Comparison of ENCODE assay signal across 20 cellular contexts in genomic region chr20:33668791-33669155, GRCh38. TPM values are rescaled to one million over a fixed set of nuclear protein-coding genes. Genes with fewer than 3 reads are reported as not detected.
DNase-seq lines count a peak whose midpoint lies in the region; ATAC-seq, FAIRE-seq and TF ChIP-seq lines count a peak whose summit lies in the region.
"Had no signal": no experiment of that assay in that cellular context is flagged by ENCODE, and none has a peak within 500 bp of the region (broad histone marks: within the 10 kb centered on the region; RNA-seq: fewer than 3 reads in every experiment).

No MANE protein-coding gene starts in this region.

- H4K20me1 ChIP-seq in PC-9 (ENCODE audit: insufficient read depth) (no peaks in the 10 kb centered on the region), astrocyte (ENCODE audit: insufficient read depth, low read length) (peaks cover 50% of the 10 kb centered on the region)

- TF ChIP-seq CTCF in natural killer cell (IDR thresholded peaks at IDR 0.05): no peak
- no peak for TF ChIP-seq CTCF in PC-9 (conservative IDR thresholded peaks at IDR 0.05)
- no peak for TF ChIP-seq CTCF in astrocyte (IDR thresholded peaks at IDR 0.05; ENCODE audit: insufficient read depth, low read depth, low read length)
- TF ChIP-seq CTCF in type B pancreatic cell (conservative IDR thresholded peaks at IDR 0.05): no peak

- no peaks in the 10 kb centered on the region for H3K27me3 ChIP-seq in PC-9 (ENCODE audit: insufficient read depth, low read depth)
- H3K27me3 ChIP-seq in astrocyte (ENCODE audit: insufficient read depth, low read length): no peaks in the 10 kb centered on the region
- H3K27me3 ChIP-seq: breast epithelium, dorsolateral prefrontal cortex, suprapubic skin had no signal

- H3K4me1 Mint-ChIP-seq in natural killer cell (peaks cover 24 to 48% of the 10 kb centered on the region in 2 donors), astrocyte (ENCODE audit: low read depth, unreplicated experiment) (peaks cover 24% of the 10 kb centered on the region), type B pancreatic cell (ENCODE audit: unreplicated experiment) (peaks cover 46% of the 10 kb centered on the region)
- H3K4me1 Mint-ChIP-seq in natural killer cell treated with Interleukin-12 subunit alpha and Interleukin-12 subunit beta and Interleukin-15 and Interleukin-18, amount 100 ng/mL, for 72 hours (ENCODE audit: low read depth in 2 of 2): peaks cover 26 to 39% of the 10 kb centered on the region in 2 donors

- ATAC-seq in natural killer cell (no peak), GM18519 (IDR thresholded peaks at IDR 0.05; ENCODE audit: low FRiP score, unreplicated experiment) (no peak)
- no peak for ATAC-seq in natural killer cell treated with Interleukin-12 subunit alpha and Interleukin-12 subunit beta and Interleukin-15 and Interleukin-18, amount 100 ng/mL, for 72 hours
- ATAC-seq: PC-3 had no signal

- H3K4me1 ChIP-seq in PC-9 (replicated peaks; ENCODE audit: insufficient read depth): peaks cover 40% of the 10 kb centered on the region; the same call in 1 of the 2 replicates
- peaks cover 49% of the 10 kb centered on the region for H3K4me1 ChIP-seq in astrocyte (ENCODE audit: insufficient read depth, low read length)

- H2AFZ ChIP-seq in PC-9 (no peak overlapping the region), astrocyte (ENCODE audit: low read depth, low read length) (no peak overlapping the region)

- no TSS peak for BruUV-seq in PC-9 (replicated peaks; lab: Mats Ljungman, UMichigan)

- no peaks in the 10 kb centered on the region for H3K9me3 Mint-ChIP-seq in natural killer cell
- no peaks in the 10 kb centered on the region for H3K9me3 Mint-ChIP-seq in natural killer cell treated with Interleukin-12 subunit alpha and Interleukin-12 subunit beta and Interleukin-15 and Interleukin-18, amount 100 ng/mL, for 72 hours
- no peaks in the 10 kb centered on the region for H3K9me3 Mint-ChIP-seq in astrocyte (ENCODE audit: unreplicated experiment)
- no peaks in the 10 kb centered on the region for H3K9me3 Mint-ChIP-seq in type B pancreatic cell

- CTCF ChIA-PET in PC-9 (lab: Charles Lee): interaction anchor here (0.5 to 0.6 kb wide), 3 partner anchors 37 to 461 kb away, joined by 3 to 16 read pairs (median 5); no protein-coding TSS in a partner anchor

- H3F3A ChIP-seq in PC-9 (ENCODE audit: insufficient read depth, low read depth): peaks cover 50% of the 10 kb centered on the region

- H3K27me3 Mint-ChIP-seq in natural killer cell (ENCODE audit: low read depth in 2 of 2) (no peaks in the 10 kb centered on the region), astrocyte (ENCODE audit: low read depth, unreplicated experiment) (peaks cover 2% of the 10 kb centered on the region), type B pancreatic cell (no peaks in the 10 kb centered on the region)
- H3K27me3 Mint-ChIP-seq in natural killer cell treated with Interleukin-12 subunit alpha and Interleukin-12 subunit beta and Interleukin-15 and Interleukin-18, amount 100 ng/mL, for 72 hours: no peaks in the 10 kb centered on the region

- H3K36me3 ChIP-seq in PC-9 (ENCODE audit: low read depth) (0 out of 2 replicates have a peak, but pooled peaks cover 6% of the 10 kb centered on the region), astrocyte (ENCODE audit: insufficient read depth, low read length) (no peaks in the 10 kb centered on the region)
- H3K36me3 ChIP-seq: breast epithelium had no signal

- no peak overlapping the region for H3K27ac ChIP-seq in PC-9
- H3K27ac ChIP-seq in astrocyte (ENCODE audit: low read depth, low read length): no peak overlapping the region
- H3K27ac ChIP-seq: suprapubic skin had no signal

- POLR2A ChIA-PET in PC-9 (lab: Charles Lee; ENCODE audit: unreplicated experiment): interaction anchor here (0.5 to 0.6 kb wide), 5 partner anchors 52 to 455 kb away, joined by 3 to 7 read pairs (median 5); no protein-coding TSS in a partner anchor

- no peak overlapping the region for H3K27ac Mint-ChIP-seq in natural killer cell
- peak overlapping the region in 1 of 2 donors; percentile 33 for H3K27ac Mint-ChIP-seq in natural killer cell treated with Interleukin-12 subunit alpha and Interleukin-12 subunit beta and Interleukin-15 and Interleukin-18, amount 100 ng/mL, for 72 hours
- no peak overlapping the region for H3K27ac Mint-ChIP-seq in astrocyte (ENCODE audit: unreplicated experiment)
- no peak overlapping the region for H3K27ac Mint-ChIP-seq in type B pancreatic cell

- no peaks in the 10 kb centered on the region for H3K9me3 ChIP-seq in PC-9 (ENCODE audit: insufficient read depth, low read depth)
- no peaks in the 10 kb centered on the region for H3K9me3 ChIP-seq in astrocyte (ENCODE audit: insufficient read depth, low read depth, low read length)
- H3K9me3 ChIP-seq: breast epithelium, suprapubic skin had no signal

- FAIRE-seq in astrocyte (lab: Jason Lieb, UNC): no peak

- no peak for DNase-seq in natural killer cell
- no peak for DNase-seq in natural killer cell treated with Interleukin-12 subunit alpha and Interleukin-12 subunit beta and Interleukin-15 and Interleukin-18, amount 100 ng/mL, for 72 hours (ENCODE audit: low spot score)
- no peak for DNase-seq in PC-9
- DNase-seq in astrocyte (ENCODE audit: low read depth): no peak
- DNase-seq in type B pancreatic cell (ENCODE audit: extremely low spot score, unreplicated experiment): no peak
- DNase-seq in NCI-H510A (lab: John Stamatoyannopoulos, UW): no peak
- no peak for DNase-seq in DMS153 treated with DMSO at 0.1 percent for 48 hours (lab: John Stamatoyannopoulos, UW; ENCODE audit: unreplicated experiment)
- DNase-seq: AML-193; dorsolateral prefrontal cortex; IMR-90; MV-4-11; NCI-H1930; NCI-H524 treated with DMSO at 0.1 percent for 48 hours; PC-3; stimulated activated CD4-positive, alpha-beta T cell treated with anti-CD3 and anti-CD28 coated beads, Interleukin-2, amount 100 ng/mL, for 48 hours had no signal

- H3K4me2 ChIP-seq in PC-9 (peak overlapping the region; percentile 82), astrocyte (ENCODE audit: low read length) (no peak overlapping the region)

- H3K9ac ChIP-seq in astrocyte (ENCODE audit: low read length): no peak overlapping the region

- H3K4me3 ChIP-seq in PC-9 (no peak overlapping the region), astrocyte (ENCODE audit: insufficient read depth, low read depth, low read length) (no peak overlapping the region)

- intact Hi-C loops in natural killer cell (cut with micrococcal nuclease) (loop anchor here (1.0 kb wide), 1 partner anchor 211 kb away; no protein-coding TSS in a partner anchor), PC-9 (cut with micrococcal nuclease; ENCODE audit: unreplicated experiment) (loop anchor here (1.0 to 10.0 kb wide), 4 partner anchors 211 to 399 kb away; partner anchors contain the start of gene RALY)

- H3K9me2 ChIP-seq in PC-9 (ENCODE audit: insufficient read depth): no peaks in the 10 kb centered on the region

- H3K79me2 ChIP-seq in PC-9 (ENCODE audit: low read depth) (peaks cover 35% of the 10 kb centered on the region), astrocyte (ENCODE audit: insufficient read depth, low read length) (peaks cover 2% of the 10 kb centered on the region)

- peak overlapping the region; percentile 17 for H3K4me3 Mint-ChIP-seq in natural killer cell
- H3K4me3 Mint-ChIP-seq in natural killer cell treated with Interleukin-12 subunit alpha and Interleukin-12 subunit beta and Interleukin-15 and Interleukin-18, amount 100 ng/mL, for 72 hours: no peak overlapping the region
- H3K4me3 Mint-ChIP-seq in astrocyte (ENCODE audit: unreplicated experiment): peak overlapping the region; percentile 67
- H3K4me3 Mint-ChIP-seq in type B pancreatic cell: peak overlapping the region; percentile 58

- H3K36me3 Mint-ChIP-seq in natural killer cell (no peaks in the 10 kb centered on the region), astrocyte (ENCODE audit: low read depth, unreplicated experiment) (peaks cover 23% of the 10 kb centered on the region), type B pancreatic cell (peaks cover 16% of the 10 kb centered on the region)
- H3K36me3 Mint-ChIP-seq in natural killer cell treated with Interleukin-12 subunit alpha and Interleukin-12 subunit beta and Interleukin-15 and Interleukin-18, amount 100 ng/mL, for 72 hours: no peaks in the 10 kb centered on the region

RNA-seq across cellular contexts. Expression of gene ACTL10, which starts 2.0 kb away (rescaled TPM):
- total RNA-seq in natural killer cell (1 to 10 TPM in 2 of 3 donors, under 1 TPM in 1; 0.80 to 2.2 (median 1.1) TPM), PC-9 (2021) (0.85 and 1.0 TPM in 2 replicates), astrocyte (1.1 and 1.4 TPM in 2 replicates), type B pancreatic cell (ENCODE audit: low replicate concordance) (1.7 and 2.6 TPM in 2 replicates)
- total RNA-seq in natural killer cell treated with Interleukin-12 subunit alpha and Interleukin-12 subunit beta and Interleukin-15 and Interleukin-18, amount 100 ng/mL, for 72 hours: 1 to 10 TPM; 1.7 to 4.3 TPM
- total RNA-seq: H4 had no signal

RNA-seq across cellular contexts. Expression of gene NECAB3, which starts 5.5 kb away (rescaled TPM):
- 10 to 100 TPM in 2 of 3 donors, 1 to 10 TPM in 1; 9.7 to 18.1 (median 13.4) TPM for total RNA-seq in natural killer cell
- 10 to 100 TPM; 16.9 to 29.5 TPM for total RNA-seq in natural killer cell treated with Interleukin-12 subunit alpha and Interleukin-12 subunit beta and Interleukin-15 and Interleukin-18, amount 100 ng/mL, for 72 hours
- total RNA-seq in PC-9 (2021): 72.1 and 77.7 TPM in 2 replicates
- 19.5 and 22.3 TPM in 2 replicates for total RNA-seq in astrocyte
- 67.4 and 68.2 TPM in 2 replicates for total RNA-seq in type B pancreatic cell (ENCODE audit: low replicate concordance)

RNA-seq across cellular contexts. Expression of gene C20orf144, which starts 6.6 kb away (rescaled TPM):
- total RNA-seq in natural killer cell: under 1 TPM; 0.25 to 0.41 (median 0.33) TPM
- total RNA-seq in natural killer cell treated with Interleukin-12 subunit alpha and Interleukin-12 subunit beta and Interleukin-15 and Interleukin-18, amount 100 ng/mL, for 72 hours: under 1 TPM; 0.12 to 0.81 TPM
- 0.18 and 0.20 TPM in 2 replicates for total RNA-seq in PC-9 (2021)
- 0.16 TPM in 1 of 2 replicates, not detected in the other for total RNA-seq in astrocyte
- total RNA-seq in type B pancreatic cell (ENCODE audit: low replicate concordance): 0.29 and 0.82 TPM in 2 replicates
- total RNA-seq: H4, PC-3, skeletal muscle tissue, suprapubic skin had no signal

RNA-seq across cellular contexts. Expression of gene E2F1, which starts 17.4 kb away (rescaled TPM):
- total RNA-seq in natural killer cell: 1 to 10 TPM; 4.6 to 5.6 (median 4.7) TPM
- 100 to 1,000 TPM in 1 of 2 donors, 10 to 100 TPM in 1; 45.4 to 123 TPM for total RNA-seq in natural killer cell treated with Interleukin-12 subunit alpha and Interleukin-12 subunit beta and Interleukin-15 and Interleukin-18, amount 100 ng/mL, for 72 hours
- 31.5 and 31.6 TPM in 2 replicates for total RNA-seq in PC-9 (2021)
- 1.6 and 2.3 TPM in 2 replicates for total RNA-seq in astrocyte
- total RNA-seq in type B pancreatic cell (ENCODE audit: low replicate concordance): 20.7 and 32.8 TPM in 2 replicates

RNA-seq across cellular contexts. Expression of gene PXMP4, which starts 51.3 kb away (rescaled TPM):
- 1 to 10 TPM; 4.7 to 6.6 (median 6.2) TPM for total RNA-seq in natural killer cell
- total RNA-seq in natural killer cell treated with Interleukin-12 subunit alpha and Interleukin-12 subunit beta and Interleukin-15 and Interleukin-18, amount 100 ng/mL, for 72 hours: 1 to 10 TPM; 6.9 to 9.3 TPM
- 12.2 and 19.1 TPM in 2 replicates for total RNA-seq in PC-9 (2021)
- 1.1 and 1.2 TPM in 2 replicates for total RNA-seq in astrocyte
- 10.3 and 12.2 TPM in 2 replicates for total RNA-seq in type B pancreatic cell (ENCODE audit: low replicate concordance)
- total RNA-seq: PC-3 had no signal
